26 cellular contexts compared by ENCODE assay signal in the genomic region with DNA sequence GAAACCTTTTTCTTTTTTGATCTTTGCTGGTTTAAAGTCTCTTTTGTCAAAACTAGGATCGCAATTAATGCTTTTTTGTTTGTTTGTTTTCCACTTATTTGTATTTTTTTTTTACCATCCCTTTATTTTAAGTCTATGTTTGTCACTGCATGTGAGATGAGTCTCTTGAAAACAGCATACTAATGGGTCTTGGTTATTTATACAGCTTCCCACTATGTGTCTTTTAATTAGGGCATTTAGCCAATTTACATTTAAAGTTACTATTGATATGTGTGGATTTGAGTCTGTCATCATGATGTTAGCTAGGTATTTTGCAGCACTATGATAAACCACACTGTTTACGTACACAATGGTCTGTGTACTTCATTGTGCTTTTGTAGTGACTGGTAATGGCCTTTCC. TPM values are rescaled to one million over a fixed set of nuclear protein-coding genes. Genes with fewer than 3 reads are reported as not detected.
"Had no signal": no experiment of that assay in that cellular context is flagged by ENCODE, and none has a peak within 500 bp of the region (broad histone marks: within the 10 kb centered on the region; RNA-seq: fewer than 3 reads in every experiment).

No MANE protein-coding gene starts in this region.

- H3K9me3 ChIP-seq: colonic mucosa, gastrocnemius medialis had no signal

- H3K4me3 ChIP-seq: colonic mucosa, coronary artery, dorsolateral prefrontal cortex, esophagus muscularis mucosa, esophagus squamous epithelium, gastrocnemius medialis, gastroesophageal sphincter, heart left ventricle, heart right ventricle had no signal

- DNase-seq: colonic mucosa; cortex of kidney; dermis blood vessel endothelial cell; dorsolateral prefrontal cortex; effector CD4-positive, alpha-beta T cell; effector CD8-positive, alpha-beta T cell; effector memory CD4-positive, alpha-beta T cell; effector memory CD8-positive, alpha-beta T cell; endodermal cell; erythroblast; esophagus squamous epithelium; foreskin fibroblast; foreskin keratinocyte; foreskin melanocyte; gastrocnemius medialis; glutamatergic neuron; head of caudate nucleus; heart left ventricle; heart right ventricle had no signal

- H3K27ac ChIP-seq: colonic mucosa, coronary artery, dorsolateral prefrontal cortex, epithelial cell of prostate, esophagus muscularis mucosa, esophagus squamous epithelium, foreskin keratinocyte, gastrocnemius medialis, gastroesophageal sphincter, heart left ventricle, heart right ventricle had no signal

- H3K36me3 ChIP-seq: colonic mucosa, esophagus muscularis mucosa, esophagus squamous epithelium, gastrocnemius medialis, gastroesophageal sphincter, heart left ventricle, heart right ventricle had no signal

- H3K27me3 ChIP-seq: colonic mucosa, dorsolateral prefrontal cortex, esophagus muscularis mucosa, esophagus squamous epithelium, foreskin keratinocyte, gastroesophageal sphincter, heart left ventricle, heart right ventricle had no signal

- H3K4me1 ChIP-seq: colonic mucosa, esophagus muscularis mucosa, esophagus squamous epithelium, foreskin keratinocyte, gastrocnemius medialis, gastroesophageal sphincter, heart left ventricle, heart right ventricle had no signal

RNA-seq across cellular contexts. Expression of gene PPP1R3A, which starts 34.7 kb away (rescaled TPM):
- polyA plus RNA-seq: endothelial cell of umbilical vein, esophagus, fibroblast of lung, foreskin keratinocyte had no signal
